Comparison of ENCODE assay signal across 12 cellular contexts in genomic region chr1:54289939-54290233, GRCh38.
DNase-seq lines count a peak whose midpoint lies in the region; ATAC-seq, FAIRE-seq and TF ChIP-seq lines count a peak whose summit lies in the region.
"Had no signal": no experiment of that assay in that cellular context is flagged by ENCODE, and none has a peak within 500 bp of the region (broad histone marks: within the 10 kb centered on the region; RNA-seq: fewer than 3 reads in every experiment).

No MANE protein-coding gene starts in this region.

- no peaks in the 10 kb centered on the region for H3K27me3 ChIP-seq in H9 (ENCODE audit: insufficient read depth, low read length)
- no peaks in the 10 kb centered on the region for H3K27me3 ChIP-seq in WERI-Rb-1 (ENCODE audit: insufficient read depth, low read depth, severe bottlenecking)
- no peaks in the 10 kb centered on the region for H3K27me3 ChIP-seq in small intestine (ENCODE audit: control insufficient read depth in 2 of 2, insufficient read depth in 2 of 2, low read length in 2 of 2)

- H3K23ac ChIP-seq in H9 (ENCODE audit: insufficient read length, low read depth, low read length), result no peak overlapping the region

- no peak overlapping the region for H3K18ac ChIP-seq in H9 (ENCODE audit: insufficient read length, low read depth, low read length)

- H3K23me2 ChIP-seq in H9 (ENCODE audit: insufficient read length, low read depth, low read length, poor library complexity, severe bottlenecking), result no peaks in the 10 kb centered on the region

- H2BK15ac ChIP-seq in H9 (ENCODE audit: low read depth, low read length), result no peak overlapping the region

- no peak overlapping the region for H3K4me3 Mint-ChIP-seq in H9
- H3K4me3 Mint-ChIP-seq: stimulated activated naive B cell treated with anti-CD40 and anti-IgM and Interleukin-4, amounts not matched to agents 10 μg/mL and 1 μg/mL and 100 μg/mL, for 72 hours had no signal

- no peak overlapping the region for H3K4me2 ChIP-seq in H9 (ENCODE audit: insufficient read depth, insufficient read length, low read length)

- no peak overlapping the region for H3K14ac ChIP-seq in H9 (ENCODE audit: insufficient read depth, low read length)

- H2AK5ac ChIP-seq in H9 (ENCODE audit: insufficient read length, low read length), result no peak overlapping the region

- H4K20me1 ChIP-seq in H9 (ENCODE audit: control insufficient read depth, insufficient read depth, insufficient read length), result peaks cover 2% of the 10 kb centered on the region

- H3K9me3 Mint-ChIP-seq in H9, result no peaks in the 10 kb centered on the region
- H3K9me3 Mint-ChIP-seq: stimulated activated naive B cell treated with anti-CD40 and anti-IgM and Interleukin-4, amounts not matched to agents 10 μg/mL and 1 μg/mL and 100 μg/mL, for 72 hours had no signal

- no peak overlapping the region for H2BK20ac ChIP-seq in H9 (ENCODE audit: low read depth, low read length, poor library complexity, severe bottlenecking)

- no peaks in the 10 kb centered on the region for H3K36me3 Mint-ChIP-seq in H9 (ENCODE audit: insufficient read depth in 1 of 3, low read depth in 3 of 3)
- H3K36me3 Mint-ChIP-seq: stimulated activated naive B cell treated with anti-CD40 and anti-IgM and Interleukin-4, amounts not matched to agents 10 μg/mL and 1 μg/mL and 100 μg/mL, for 72 hours had no signal

- no peak overlapping the region for H2BK120ac ChIP-seq in H9 (ENCODE audit: low read depth, low read length, poor library complexity, severe bottlenecking)

- no peak overlapping the region for H3T11ph ChIP-seq in H9 (ENCODE audit: low read length)

- H3K79me1 ChIP-seq in H9 (ENCODE audit: insufficient read depth, low read depth, low read length, poor library complexity, severe bottlenecking), result peaks cover 4% of the 10 kb centered on the region

- peaks cover 12% of the 10 kb centered on the region for H3K79me2 ChIP-seq in H9 (ENCODE audit: insufficient read depth, low read length)

- TF ChIP-seq CTCF in H9 (conservative IDR thresholded peaks at IDR 0.05), result no peak
- no peak for TF ChIP-seq CTCF in WERI-Rb-1 (IDR thresholded peaks at IDR 0.05; ENCODE audit: low read depth, low read length)
- TF ChIP-seq CTCF in fibroblast of the aortic adventitia (IDR thresholded peaks at IDR 0.05; ENCODE audit: insufficient read depth, low read length), result no peak

- peaks cover 24% of the 10 kb centered on the region; the same call in 1 of the 2 replicates for H3K4me1 ChIP-seq in H9 (ENCODE audit: insufficient read depth, low read length)
- H3K4me1 ChIP-seq in small intestine (ENCODE audit: control insufficient read depth in 2 of 2, insufficient read depth in 1 of 2, low read depth in 1 of 2, low read length in 1 of 2), result peaks cover 39 to 48% of the 10 kb centered on the region in 2 donors

- peak overlapping the region in 2 of 3 experiments; percentile 54 to 88; a peak in 4 of 7 replicates for H3K27ac Mint-ChIP-seq in H9
- H3K27ac Mint-ChIP-seq: stimulated activated naive B cell treated with anti-CD40 and anti-IgM and Interleukin-4, amounts not matched to agents 10 μg/mL and 1 μg/mL and 100 μg/mL, for 72 hours had no signal

- no peak overlapping the region for H2AFZ ChIP-seq in H9 (ENCODE audit: low read length)

- no peaks in the 10 kb centered on the region for H3K27me3 Mint-ChIP-seq in H9 (ENCODE audit: low read depth)
- H3K27me3 Mint-ChIP-seq: stimulated activated naive B cell treated with anti-CD40 and anti-IgM and Interleukin-4, amounts not matched to agents 10 μg/mL and 1 μg/mL and 100 μg/mL, for 72 hours had no signal

- H3K4ac ChIP-seq in H9 (ENCODE audit: low read depth, low read length), result no peak overlapping the region

- H2BK12ac ChIP-seq in H9 (ENCODE audit: insufficient read length, low read depth, low read length), result no peak overlapping the region

- H3K9me3 ChIP-seq in H9 (ENCODE audit: control insufficient read depth, low read depth, low read length) (no peaks in the 10 kb centered on the region), WERI-Rb-1 (ENCODE audit: severe bottlenecking) (no peaks in the 10 kb centered on the region), small intestine (ENCODE audit: control insufficient read depth, low read depth) (no peaks in the 10 kb centered on the region)

- no peak overlapping the region for H4K91ac ChIP-seq in H9 (ENCODE audit: insufficient read length, low read depth, low read length)

- H3K4me3 ChIP-seq in WERI-Rb-1 (ENCODE audit: low read depth, low read length) (no peak overlapping the region), fibroblast of the aortic adventitia (ENCODE audit: low read depth, low read length) (no peak overlapping the region), small intestine (ENCODE audit: low read depth in 1 of 2, low read length in 2 of 2) (no peak overlapping the region)

- no peak for ATAC-seq in HG03457 (IDR thresholded peaks at IDR 0.05; ENCODE audit: unreplicated experiment)
- ATAC-seq: stimulated activated naive B cell treated with anti-CD40 and anti-IgM and Interleukin-4, amounts not matched to agents 10 μg/mL and 1 μg/mL and 100 μg/mL, for 72 hours had no signal

- H3K56ac ChIP-seq in H9 (ENCODE audit: insufficient read length, low read depth, low read length), result no peak overlapping the region

- no peak for FAIRE-seq in small intestine (lab: Jason Lieb, UNC)
- FAIRE-seq: H54, keratinocyte had no signal

- H3K4me1 Mint-ChIP-seq in H9, result peaks cover 79 to 90% of the 10 kb centered on the region in 2 experiments

- H3K36me3 ChIP-seq in WERI-Rb-1 (peaks cover 32% of the 10 kb centered on the region), small intestine (ENCODE audit: control insufficient read depth in 2 of 2, insufficient read depth in 2 of 2, low read length in 2 of 2) (no peaks in the 10 kb centered on the region)

- no peak overlapping the region for H4K5ac ChIP-seq in H9 (ENCODE audit: insufficient read length, low read depth, low read length)

- H2BK5ac ChIP-seq in H9 (ENCODE audit: insufficient read length, low read length), result no peak overlapping the region

- no peak overlapping the region for H4K8ac ChIP-seq in H9 (replicated peaks; ENCODE audit: insufficient read length, low read depth, low read length)

- DNase-seq in H9, result no peak
- no peak for DNase-seq in WERI-Rb-1
- DNase-seq in fibroblast of the aortic adventitia (ENCODE audit: low read depth), result peak; percentile 46
- DNase-seq in small intestine, result no peak
- no peak for DNase-seq in NCI-H2196 treated with DMSO at 0.1 percent for 48 hours (lab: John Stamatoyannopoulos, UW; ENCODE audit: unreplicated experiment)
- DNase-seq in GF-D8 (lab: John Stamatoyannopoulos, UW), result no peak
- DNase-seq: central memory CD4-positive, alpha-beta T cell; NCI-H187 treated with DMSO at 0.1 percent for 48 hours; stimulated activated naive B cell treated with anti-CD40 and anti-IgM and Interleukin-4, amounts not matched to agents 10 μg/mL and 1 μg/mL and 100 μg/mL, for 72 hours had no signal

- no peak overlapping the region for H3K27ac ChIP-seq in H9 (ENCODE audit: insufficient read length, low read depth, low read length)
- peak overlapping the region; percentile 90 for H3K27ac ChIP-seq in WERI-Rb-1
- peak overlapping the region; percentile 90 to 92 for H3K27ac ChIP-seq in small intestine (ENCODE audit: low read depth in 1 of 2, low read length in 1 of 2)

- WGBS in H9 (ENCODE audit: extremely low coverage, insufficient read length, low lambda C conversion rate), result no CpG with 5 or more reads among the region's 1 CpG
- WGBS in small intestine, 3 donors, result 13 to 51% (median 18%) methylated on average over 1 of the region's 1 CpG

- H3K9ac ChIP-seq in H9 (ENCODE audit: extremely low read depth, insufficient read length, low read length), result no peak overlapping the region
